In genomic region chr18:44917865-44918476, GRCh38 we compare ENCODE assay signal across 19 cellular contexts.
DNase-seq lines count a peak whose midpoint lies in the region; ATAC-seq and TF ChIP-seq lines count a peak whose summit lies in the region.
"Had no signal": no experiment of that assay in that cellular context is flagged by ENCODE, and none has a peak within 500 bp of the region (broad histone marks: within the 10 kb centered on the region; RNA-seq: fewer than 3 reads in every experiment).

No MANE protein-coding gene starts in this region.

- H3K4me3 ChIP-seq in right atrium auricular region (no peak overlapping the region), right lobe of liver (peak overlapping the region in 1 of 3 donors; percentile 6), gastrocnemius medialis (no peak overlapping the region)
- H3K4me3 ChIP-seq: tibial nerve had no signal

- H3K27me3 ChIP-seq in right atrium auricular region (no peaks in the 10 kb centered on the region), right lobe of liver (no peaks in the 10 kb centered on the region), gastrocnemius medialis (no peaks in the 10 kb centered on the region)
- H3K27me3 ChIP-seq: neutrophil, tibial nerve had no signal

- H3K27ac ChIP-seq in right atrium auricular region (peak overlapping the region in 1 of 2 donors; percentile 3), right lobe of liver (peak overlapping the region; percentile 17 to 79 (median 67)), gastrocnemius medialis (peak overlapping the region; percentile 4 to 74 (median 30))
- H3K27ac ChIP-seq: HL-60, KMS-11, neutrophil had no signal

- ATAC-seq in Right ventricle myocardium superior (ENCODE audit: poor library complexity) (peak; percentile 49), right lobe of liver (peak; percentile 84 to 94 (median 90)), gastrocnemius medialis (peak; percentile 8 to 17), GM18861 (IDR thresholded peaks at IDR 0.05; ENCODE audit: unreplicated experiment) (no peak)
- ATAC-seq: activated T-cell treated with anti-CD3 and anti-CD28 coated beads, Interleukin-2, amount 50 U/mL, for 72 hours had no signal

- no peak for TF ChIP-seq CTCF in right atrium auricular region (IDR thresholded peaks at IDR 0.05)
- TF ChIP-seq CTCF in right lobe of liver (IDR thresholded peaks at IDR 0.05) = no peak
- TF ChIP-seq CTCF in gastrocnemius medialis (IDR thresholded peaks at IDR 0.05 in 4 of 5, conservative IDR thresholded peaks at IDR 0.05 in 1 of 5) = no peak

- TF ChIP-seq POLR2A in right lobe of liver (IDR thresholded peaks at IDR 0.05) (no peak), gastrocnemius medialis (IDR thresholded peaks at IDR 0.05) (no peak)

- H3K9me3 ChIP-seq in right atrium auricular region (no peaks in the 10 kb centered on the region), right lobe of liver (no peaks in the 10 kb centered on the region), gastrocnemius medialis (no peaks in the 10 kb centered on the region)
- H3K9me3 ChIP-seq: neutrophil, tibial nerve had no signal

- intact Hi-C loops in Right ventricle myocardium superior (cut with DNase I) = no loop called here
- intact Hi-C loops in right lobe of liver (cut with DNase I) = no loop called here
- intact Hi-C loops in gastrocnemius medialis (cut with DNase I; ENCODE audit: low total_unique reads) = no loop called here

- WGBS in right lobe of liver (ENCODE audit: insufficient coverage, low coverage, low lambda C conversion rate, missing lambda C conversion rate) = 18% methylated on average over 8 of the region's 10 CpGs

- no peak for DNase-seq in Right ventricle myocardium superior
- DNase-seq in right atrium auricular region (ENCODE audit: low spot score) = no peak
- peak; percentile 55 to 77 (median 61) for DNase-seq in right lobe of liver
- no peak for DNase-seq in gastrocnemius medialis
- no peak for DNase-seq in HT-29 (ENCODE audit: low spot score)
- DNase-seq in kidney glomerular epithelial cell (lab: John Stamatoyannopoulos, UW) = no peak
- DNase-seq in cerebellar cortex (ENCODE audit: low spot score) = no peak
- DNase-seq: activated CD4-positive, alpha-beta memory T cell treated with anti-CD3 and anti-CD28 coated beads for 36 hours; activated T-cell treated with anti-CD3 and anti-CD28 coated beads, Interleukin-2, amount 50 U/mL, for 72 hours; CD4-positive, CD25-positive, alpha-beta regulatory T cell; NCI-H1105; NCI-H748 treated with DMSO at 0.1 percent for 48 hours; stimulated activated CD4-positive, alpha-beta T cell treated with anti-CD3 and anti-CD28 coated beads, Interleukin-4, amount 100 ng/mL, for 24 hours; stimulated activated CD8-positive, alpha-beta memory T cell treated with anti-CD3 and anti-CD28 coated beads, Interleukin-4, amount 100 ng/mL, for 48 hours had no signal

- H3K4me1 ChIP-seq in right atrium auricular region = peaks cover 0 to 27% of the 10 kb centered on the region in 2 donors
- H3K4me1 ChIP-seq in right lobe of liver = peaks cover 0 to 36% (median 14%) of the 10 kb centered on the region in 4 donors
- H3K4me1 ChIP-seq in gastrocnemius medialis = peaks cover 44 to 60% of the 10 kb centered on the region in 2 donors

- H3K36me3 ChIP-seq in right atrium auricular region (no peaks in the 10 kb centered on the region), right lobe of liver (no peaks in the 10 kb centered on the region), gastrocnemius medialis (no peaks in the 10 kb centered on the region)
- H3K36me3 ChIP-seq: neutrophil, tibial nerve had no signal

- in situ Hi-C loops in gastrocnemius medialis (cut with MboI; ENCODE audit: low sequenced_read_pairs in 4 of 4) = loop anchor here in 1 of 4 donors (25.0 kb wide), 1 partner anchor 469 kb away; no protein-coding TSS in a partner anchor

Comparison
In these comparisons a context has a peak if more than half of its experiments do, and no peak if none do; other contexts are left out.
1. DNase-seq: peak in right lobe of liver (3 of 3); none in Right ventricle myocardium superior (single experiment), right atrium auricular region (single experiment), gastrocnemius medialis (0 of 2), HT-29 (single experiment), kidney glomerular epithelial cell (single experiment) and cerebellar cortex (single experiment).